Comparison of ENCODE assay signal across 23 cellular contexts in the genomic region with DNA sequence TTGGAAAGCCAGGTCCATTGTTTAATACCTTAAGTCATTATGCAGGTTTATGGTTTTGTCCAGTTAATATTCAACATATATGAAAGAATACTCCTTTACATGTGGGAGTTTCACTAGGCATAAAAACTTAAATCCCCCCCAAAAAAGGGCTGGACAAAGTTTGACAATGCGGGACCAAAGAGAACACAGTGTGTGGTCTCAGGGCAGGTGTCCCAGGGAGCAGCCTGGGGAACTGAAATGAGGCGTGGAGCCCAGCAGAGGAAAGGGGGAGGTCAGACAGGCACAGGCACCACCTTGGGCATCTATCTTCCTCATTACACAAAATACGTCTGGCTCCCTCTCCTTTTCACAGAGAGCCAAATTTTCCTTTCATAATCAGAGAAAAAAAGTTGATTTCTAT. TPM values are rescaled to one million over a fixed set of nuclear protein-coding genes. Genes with fewer than 3 reads are reported as not detected.
A peak's percentile ranks its signal among the peaks of the same experiment; 100 is the strongest.
DNase-seq lines count a peak whose midpoint lies in the region; ATAC-seq, FAIRE-seq and TF ChIP-seq lines count a peak whose summit lies in the region.
"Had no signal": no experiment of that assay in that cellular context is flagged by ENCODE, and none has a peak within 500 bp of the region (broad histone marks: within the 10 kb centered on the region; RNA-seq: fewer than 3 reads in every experiment).

No MANE protein-coding gene starts in this region.

- no peaks in the 10 kb centered on the region for H3K9me3 Mint-ChIP-seq in GM23338
- H3K9me3 Mint-ChIP-seq: CD4-positive, alpha-beta T cell had no signal

- H3K9me2 ChIP-seq in GM23338 (ENCODE audit: insufficient read depth) = no peaks in the 10 kb centered on the region
- H3K9me2 ChIP-seq in hepatocyte (replicated peaks; ENCODE audit: insufficient read depth) = no peaks in the 10 kb centered on the region

- H3K36me3 ChIP-seq in cardiac muscle cell (peaks cover 86% of the 10 kb centered on the region), GM23338 (ENCODE audit: insufficient read depth) (peaks cover 6% of the 10 kb centered on the region), hepatocyte (replicated peaks; ENCODE audit: insufficient read depth, low read depth) (no peaks in the 10 kb centered on the region), small intestine (ENCODE audit: control insufficient read depth in 2 of 2, insufficient read depth in 2 of 2, low read length in 2 of 2) (no peaks in the 10 kb centered on the region)
- H3K36me3 ChIP-seq: BE2C had no signal

- ATAC-seq in Right ventricle myocardium inferior (no peak), GM23338 (no peak)
- ATAC-seq: GM12878 had no signal

- H3K79me2 ChIP-seq in GM23338 (replicated peaks; ENCODE audit: insufficient read depth) (peaks cover 20% of the 10 kb centered on the region; the same call in 1 of the 2 replicates), hepatocyte (peaks cover 71% of the 10 kb centered on the region)

- H3K4me3 ChIP-seq in cardiac muscle cell (no peak overlapping the region), GM23338 (no peak overlapping the region), hepatocyte (no peak overlapping the region), small intestine (ENCODE audit: low read depth in 1 of 2, low read length in 2 of 2) (no peak overlapping the region)
- H3K4me3 ChIP-seq: GM12878 had no signal

- no peaks in the 10 kb centered on the region for H3F3A ChIP-seq in GM23338 (replicated peaks; ENCODE audit: low read depth)

- H3K4me2 ChIP-seq in GM23338 (no peak overlapping the region), hepatocyte (peak overlapping the region; percentile 42)

- TF ChIP-seq CTCF in cardiac muscle cell (IDR thresholded peaks at IDR 0.05; ENCODE audit: low read depth, low read length) (no peak), GM23338 (conservative IDR thresholded peaks at IDR 0.05; ENCODE audit: low read depth in 2 of 2) (no peak), hepatocyte (IDR thresholded peaks at IDR 0.05; ENCODE audit: poor library complexity) (no peak)

- no peaks in the 10 kb centered on the region for H3K4me1 Mint-ChIP-seq in GM23338
- H3K4me1 Mint-ChIP-seq: IgD-negative memory B cell had no signal

- peaks cover 57% of the 10 kb centered on the region for H3K4me1 ChIP-seq in cardiac muscle cell (ENCODE audit: low read depth)
- H3K4me1 ChIP-seq in GM23338 (ENCODE audit: insufficient read depth) = no peaks in the 10 kb centered on the region
- peaks cover 20% of the 10 kb centered on the region for H3K4me1 ChIP-seq in hepatocyte (ENCODE audit: insufficient read depth)
- peaks cover 4 to 7% of the 10 kb centered on the region in 2 donors for H3K4me1 ChIP-seq in small intestine (ENCODE audit: control insufficient read depth in 2 of 2, insufficient read depth in 1 of 2, low read depth in 1 of 2, low read length in 1 of 2)
- H3K4me1 ChIP-seq: BE2C had no signal

- H3K9me3 ChIP-seq in cardiac muscle cell (ENCODE audit: low read depth) (no peaks in the 10 kb centered on the region), hepatocyte (ENCODE audit: low read depth) (no peaks in the 10 kb centered on the region), small intestine (ENCODE audit: control insufficient read depth, low read depth) (no peaks in the 10 kb centered on the region)
- H3K9me3 ChIP-seq: BE2C had no signal

- no peak for FAIRE-seq in small intestine (lab: Jason Lieb, UNC)
- FAIRE-seq: GM12878, GM19239, H1 had no signal

- H3K27me3 ChIP-seq in cardiac muscle cell = no peaks in the 10 kb centered on the region
- H3K27me3 ChIP-seq in GM23338 (ENCODE audit: insufficient read depth) = no peaks in the 10 kb centered on the region
- no peaks in the 10 kb centered on the region for H3K27me3 ChIP-seq in hepatocyte
- no peaks in the 10 kb centered on the region for H3K27me3 ChIP-seq in small intestine (ENCODE audit: control insufficient read depth in 2 of 2, insufficient read depth in 2 of 2, low read length in 2 of 2)
- H3K27me3 ChIP-seq: BE2C had no signal

- intact Hi-C loops in Right ventricle myocardium inferior (cut with DNase I) = no loop called here

- peaks cover 2% of the 10 kb centered on the region for H3K27me3 Mint-ChIP-seq in GM23338 (ENCODE audit: insufficient read depth, low read depth, poor library complexity)

- WGBS in hepatocyte (ENCODE audit: low lambda C conversion rate, missing lambda C conversion rate) = 77% methylated on average over 3 of the region's 3 CpGs
- WGBS in small intestine, 3 donors = 10 to 53% (median 33%) methylated on average over 3 of the region's 3 CpGs

- H3K36me3 Mint-ChIP-seq in GM23338 (ENCODE audit: low read depth) = peaks cover 8% of the 10 kb centered on the region
- H3K36me3 Mint-ChIP-seq: IgD-negative memory B cell had no signal

- no peak overlapping the region for H3K27ac Mint-ChIP-seq in GM23338
- H3K27ac Mint-ChIP-seq: CD4-positive, alpha-beta T cell; IgD-negative memory B cell had no signal

- H2AFZ ChIP-seq in GM23338 (no peak overlapping the region), hepatocyte (no peak overlapping the region)

- no peak overlapping the region for H3K4me3 Mint-ChIP-seq in GM23338
- H3K4me3 Mint-ChIP-seq: CD4-positive, alpha-beta T cell; IgD-negative memory B cell had no signal

- H3K27ac ChIP-seq in cardiac muscle cell (peak overlapping the region; percentile 95), GM23338 (ENCODE audit: low read depth) (peak overlapping the region; percentile 4; the same call in 1 of the 2 replicates), hepatocyte (peak overlapping the region; percentile 4), small intestine (ENCODE audit: low read depth in 1 of 2, low read length in 1 of 2) (peak overlapping the region; percentile 17 to 51)

- H4K20me1 ChIP-seq in GM23338 (replicated peaks; ENCODE audit: insufficient read depth) (peaks cover 10% of the 10 kb centered on the region), hepatocyte (ENCODE audit: insufficient read depth, poor library complexity, severe bottlenecking) (no peaks in the 10 kb centered on the region)

- no peak for DNase-seq in cardiac muscle cell (ENCODE audit: low read depth in 1 of 2, low spot score in 1 of 2)
- DNase-seq in Right ventricle myocardium inferior (ENCODE audit: missing footprints) = no peak
- peak; percentile 26 for DNase-seq in GM23338 (ENCODE audit: low spot score)
- no peak for DNase-seq in hepatocyte (ENCODE audit: low spot score)
- DNase-seq in small intestine = peak; percentile 51
- no peak for DNase-seq in NCI-H446 treated with DMSO at 0.1 percent for 48 hours (lab: John Stamatoyannopoulos, UW)
- DNase-seq in DMS79 treated with DMSO at 0.1 percent for 48 hours (lab: John Stamatoyannopoulos, UW) = no peak
- DNase-seq in cortex of kidney (lab: John Stamatoyannopoulos, UW) = no peak
- DNase-seq: BE2C; CD4-positive, alpha-beta T cell; DMS153; GF-D8; Kasumi-1; MM.1S; NCI-H1092 treated with DMSO at 0.1 percent for 48 hours; NCI-H2107; NCI-H510A treated with DMSO at 0.1 percent for 48 hours; NCI-H774; RPMI8226 had no signal

RNA-seq across cellular contexts. Expression of gene PKP2, which starts 22.5 kb away (rescaled TPM):
- total RNA-seq in cardiac muscle cell (362 and 376 TPM in 2 replicates), Right ventricle myocardium inferior (378 TPM), hepatocyte (58.0 and 60.0 TPM in 2 replicates)
- polyA plus RNA-seq in cardiac muscle cell (363 and 451 TPM in 2 replicates), GM23338 (2016; fragmentation: Nextera tagmentation; extraction: Ambion mirVana) (17.8 and 24.6 TPM in 2 replicates), hepatocyte (62.4 and 72.1 TPM in 2 replicates), small intestine (10 to 100 TPM; 12.7 to 34.7 (median 14.3) TPM)
- 47.6 and 49.9 TPM in 2 replicates for total RNA-seq in GM23338 (2014; rRNA removed; shearing (Covaris generic))

Comparison
In these comparisons a context has a peak if more than half of its experiments do, and no peak if none do; other contexts are left out.
1. DNase-seq: peak in GM23338 (single experiment) and small intestine (single experiment); none in cardiac muscle cell (0 of 2), Right ventricle myocardium inferior (single experiment), hepatocyte (single experiment), NCI-H446 treated with DMSO at 0.1 percent for 48 hours (single experiment), DMS79 treated with DMSO at 0.1 percent for 48 hours (single experiment) and cortex of kidney (single experiment).
2. H3K27ac ChIP-seq: peak in every context shown above with its lines; median percentile 95 in cardiac muscle cell; 34 in small intestine; 4 in GM23338; 4 in hepatocyte.